Comparison of ENCODE assay signal across 8 cellular contexts in genomic region chr2:61763605-61764034, GRCh38.
A peak's percentile ranks its signal among the peaks of the same experiment; 100 is the strongest.
DNase-seq lines count a peak whose midpoint lies in the region; ATAC-seq and TF ChIP-seq lines count a peak whose summit lies in the region.

No MANE protein-coding gene starts in this region.

- peak overlapping the region; percentile 97 to 100 for H3K27ac ChIP-seq in ovary

- ATAC-seq in GM18867 (IDR thresholded peaks at IDR 0.05; ENCODE audit: unreplicated experiment) (peak; percentile 20), HG03175 (IDR thresholded peaks at IDR 0.05; ENCODE audit: unreplicated experiment) (peak; percentile 7), left cardiac atrium (peak; percentile 83 to 87)

- no peaks in the 10 kb centered on the region for H3K9me3 ChIP-seq in ovary

- H3K36me3 ChIP-seq in ovary, result no peaks in the 10 kb centered on the region

- DNase-seq in C1 segment of cervical spinal cord (lab: John Stamatoyannopoulos, UW) (peak in 9 of 14 donors; percentile 66 to 92 (median 85)), NCI-H69 (lab: John Stamatoyannopoulos, UW) (peak; percentile 84), amygdala (lab: John Stamatoyannopoulos, UW) (peak in 42 of 56 donors; percentile 48 to 90 (median 77)), left cardiac atrium (peak; percentile 86), ovary (peak; percentile 83 to 87 (median 84)), NCI-H1048 (lab: John Stamatoyannopoulos, UW) (no peak)

- 0 to 1% (median 0%) methylated on average over 23 of the region's 23 CpGs for WGBS in ovary, 3 donors

- no peaks in the 10 kb centered on the region for H3K27me3 ChIP-seq in ovary

- no peak for TF ChIP-seq POLR2A in ovary (IDR thresholded peaks at IDR 0.05)

- H3K4me1 ChIP-seq in ovary (ENCODE audit: insufficient read depth), result no peaks in the 10 kb centered on the region

- H3K4me3 ChIP-seq in ovary, result peak overlapping the region; percentile 81

- peak in 1 of 3 donors; percentile 7 for TF ChIP-seq CTCF in ovary (IDR thresholded peaks at IDR 0.05)

- TF ChIP-seq EP300 in ovary (IDR thresholded peaks at IDR 0.05), result no peak

- intact Hi-C loops in left cardiac atrium (cut with DNase I), result loop anchor here (2.0 to 5.0 kb wide), 4 partner anchors 49 to 227 kb away; partner anchors contain the start of gene XPO1 (in 1 of the 2)
- intact Hi-C loops in ovary (cut with DNase I), result loop anchor here in 1 of 4 donors (2.0 kb wide), 1 partner anchor 229 kb away; no protein-coding TSS in a partner anchor

Comparison
In these comparisons a context has a peak if more than half of its experiments do, and no peak if none do; other contexts are left out.
1. ATAC-seq: peak in every context shown above with its lines; median percentile 85 in left cardiac atrium; 20 in GM18867; 7 in HG03175.